In genomic region chr1:14217384-14217783, GRCh38 we compare ENCODE assay signal across 16 cellular contexts.
DNase-seq lines count a peak whose midpoint lies in the region; ATAC-seq and TF ChIP-seq lines count a peak whose summit lies in the region.
"Had no signal": no experiment of that assay in that cellular context is flagged by ENCODE, and none has a peak within 500 bp of the region (broad histone marks: within the 10 kb centered on the region; RNA-seq: fewer than 3 reads in every experiment).

No MANE protein-coding gene starts in this region.

- CTCF ChIA-PET in HEK293 (lab: Yijun Ruan, JAX): no interaction called here

- ATAC-seq in GM18868 (IDR thresholded peaks at IDR 0.05; ENCODE audit: unreplicated experiment): no peak
- no peak for ATAC-seq in HG03354 (IDR thresholded peaks at IDR 0.05; ENCODE audit: poor library complexity, severe bottlenecking, unreplicated experiment)
- ATAC-seq: A549; CD8-positive, alpha-beta T cell; GM12878 had no signal

- TF ChIP-seq CTCF in HEK293 (tag by site-specific recombination; IDR thresholded peaks at IDR 0.05) (no peak), fibroblast of pulmonary artery (IDR thresholded peaks at IDR 0.05; ENCODE audit: low read length, missing control alignments) (no peak), colonic mucosa (IDR thresholded peaks at IDR 0.05) (no peak)

- POLR2A ChIA-PET in HEK293 (lab: Yijun Ruan, JAX): no interaction called here

- H3K9me3 ChIP-seq in HEK293 (ENCODE audit: control insufficient read depth, insufficient read depth, low read depth, low read length): no peaks in the 10 kb centered on the region
- no peaks in the 10 kb centered on the region for H3K9me3 ChIP-seq in colonic mucosa
- H3K9me3 ChIP-seq: A549, HAP-1 had no signal

- DNase-seq in amniotic epithelial cell (ENCODE audit: low read depth) (peak; percentile 1), dermis blood vessel endothelial cell (peak; percentile 1), fibroblast of pulmonary artery (ENCODE audit: low read depth) (peak; percentile 2), DMS79 (lab: John Stamatoyannopoulos, UW) (no peak), colonic mucosa (no peak)
- DNase-seq: CD8-positive, alpha-beta T cell; COR-L47; DMS53; HFFc6 had no signal

- H3K9ac ChIP-seq in colonic mucosa (ENCODE audit: low read depth in 2 of 2, low read length in 2 of 2): no peak overlapping the region

- H3K36me3 ChIP-seq in HEK293 (ENCODE audit: control insufficient read depth in 2 of 2, insufficient read depth in 1 of 2, low read length in 2 of 2) (no peaks in the 10 kb centered on the region), colonic mucosa (no peaks in the 10 kb centered on the region)
- H3K36me3 ChIP-seq: HAP-1 had no signal

- no peaks in the 10 kb centered on the region for H3K27me3 ChIP-seq in colonic mucosa

- intact Hi-C loops in colonic mucosa (cut with DNase I): no loop called here

- H3K27ac ChIP-seq in HEK293 (ENCODE audit: extremely low read depth, low read depth, low read length) (no peak overlapping the region), colonic mucosa (no peak overlapping the region)
- H3K27ac ChIP-seq: A549, HL-60 had no signal

- H3K4me3 ChIP-seq in HEK293 (ENCODE audit: low read depth, low read length) (no peak overlapping the region), fibroblast of pulmonary artery (replicated peaks; ENCODE audit: low read depth, low read length) (no peak overlapping the region), colonic mucosa (no peak overlapping the region)
- H3K4me3 ChIP-seq: A549, GM12878, HAP-1 had no signal

- H3K4me1 ChIP-seq in HEK293 (ENCODE audit: control insufficient read depth, insufficient read depth, low read length) (no peaks in the 10 kb centered on the region), colonic mucosa (no peaks in the 10 kb centered on the region)
- H3K4me1 ChIP-seq: A549, HAP-1 had no signal

TF ChIP-seq in HEK293, 187 proteins besides CTCF, POLR2A, EP300 and RAD21:
- TF ChIP-seq HOXD13 (CRISPR knock-in tag; IDR thresholded peaks at IDR 0.05; ENCODE audit: borderline replicate concordance) (no peak), ZNF10 (tag by site-specific recombination; IDR thresholded peaks at IDR 0.05) (no peak), ZNF596 (tag by site-specific recombination; IDR thresholded peaks at IDR 0.05) (no peak), ZNF18 (tag by site-specific recombination; IDR thresholded peaks at IDR 0.05) (no peak), ELK4 (IDR thresholded peaks at IDR 0.05; ENCODE audit: borderline replicate concordance, low read depth, low read length) (no peak), ZNF133 (tag by site-specific recombination; IDR thresholded peaks at IDR 0.05) (peak; percentile 90), SETDB1 (IDR thresholded peaks at IDR 0.05; ENCODE audit: insufficient read length, low read length) (peak; percentile 95), ZNF785 (tag by site-specific recombination; IDR thresholded peaks at IDR 0.05) (no peak), KLF16 (tag by site-specific recombination; IDR thresholded peaks at IDR 0.05) (no peak)
TF ChIP-seq in HEK293: peak in this region for 2.

Comparison
In these comparisons a context has a peak if more than half of its experiments do, and no peak if none do; other contexts are left out.
1. DNase-seq: peak in amniotic epithelial cell (single experiment), dermis blood vessel endothelial cell (single experiment) and fibroblast of pulmonary artery (single experiment); none in DMS79 (single experiment) and colonic mucosa (single experiment).